In genomic region chr6:11672669-11673068, GRCh38 we compare ENCODE assay signal across 35 cellular contexts.
"Had no signal": no experiment of that assay in that cellular context is flagged by ENCODE, and none has a peak within 500 bp of the region (broad histone marks: within the 10 kb centered on the region; RNA-seq: fewer than 3 reads in every experiment).

No MANE protein-coding gene starts in this region.

- H3K9me3 Mint-ChIP-seq: activated CD4-positive, alpha-beta memory T cell treated with anti-CD3 and anti-CD28 coated beads, Interleukin-2, amount 10 ng/mL, durations not matched to agents 7 days and 5 days; activated T-cell treated with anti-CD3 and anti-CD28 coated beads, Interleukin-2, amount 50 U/mL, for 24 hours; activated T-helper 17 cell treated with anti-CD3 and anti-CD28 coated beads, Interleukin-2, amount 50 U/mL, for 72 hours; central memory CD8-positive, alpha-beta T cell; dendritic cell treated with granulocyte-macrophage colony-stimulating factor and Interleukin-4, amounts not matched to agents 40 ng/mL and 50 ng/mL, for 4 days; T-helper 2 cell treated with Interferon-gamma antibody and Interleukin-4, amounts not matched to agents 5 μg/mL and 100 μg/mL, for 36 hours had no signal

- H3K4me3 ChIP-seq: coronary artery, dorsolateral prefrontal cortex, esophagus muscularis mucosa, gastrocnemius medialis, heart left ventricle had no signal

- H3K4me3 Mint-ChIP-seq: activated B cell treated with CpG ODN at 0.5 μM for 24 hours; activated CD4-positive, alpha-beta memory T cell treated with anti-CD3 and anti-CD28 coated beads, Interleukin-2, amount 10 ng/mL, durations not matched to agents 7 days and 5 days; activated naive CD8-positive, alpha-beta T cell; activated T-cell treated with anti-CD3 and anti-CD28 coated beads, Interleukin-2, amount 50 U/mL, for 24 hours; activated T-helper 17 cell treated with anti-CD3 and anti-CD28 coated beads, Interleukin-2, amount 50 U/mL, for 72 hours; central memory CD8-positive, alpha-beta T cell; dendritic cell treated with granulocyte-macrophage colony-stimulating factor and Interleukin-4, amounts not matched to agents 40 ng/mL and 50 ng/mL, for 4 days; endodermal cell; T-helper 17 cell; T-helper 2 cell treated with Interferon-gamma antibody and Interleukin-4, amounts not matched to agents 5 μg/mL and 100 μg/mL, for 36 hours had no signal

- H3K36me3 ChIP-seq: brain microvascular endothelial cell, esophagus muscularis mucosa, gastrocnemius medialis, heart left ventricle, WERI-Rb-1 had no signal

- H3K27me3 Mint-ChIP-seq: dendritic cell treated with granulocyte-macrophage colony-stimulating factor and Interleukin-4, amounts not matched to agents 40 ng/mL and 50 ng/mL, for 4 days had no signal

- H3K9me3 ChIP-seq: esophagus muscularis mucosa, gastrocnemius medialis had no signal

- H3K27ac Mint-ChIP-seq: activated B cell treated with CpG ODN at 0.5 μM for 24 hours; activated CD4-positive, alpha-beta memory T cell treated with anti-CD3 and anti-CD28 coated beads, Interleukin-2, amount 10 ng/mL, durations not matched to agents 7 days and 5 days; activated naive CD8-positive, alpha-beta T cell; activated T-cell treated with anti-CD3 and anti-CD28 coated beads, Interleukin-2, amount 50 U/mL, for 24 hours; activated T-helper 17 cell treated with anti-CD3 and anti-CD28 coated beads, Interleukin-2, amount 50 U/mL, for 72 hours; dendritic cell treated with granulocyte-macrophage colony-stimulating factor and Interleukin-4, amounts not matched to agents 40 ng/mL and 50 ng/mL, for 4 days; endodermal cell; T-helper 17 cell; T-helper 2 cell treated with Interferon-gamma antibody and Interleukin-4, amounts not matched to agents 5 μg/mL and 100 μg/mL, for 36 hours had no signal

- H3K36me3 Mint-ChIP-seq: activated naive CD8-positive, alpha-beta T cell had no signal

- H3K4me1 ChIP-seq: esophagus muscularis mucosa, foreskin keratinocyte, gastrocnemius medialis, heart left ventricle had no signal

- H3K4me1 Mint-ChIP-seq: activated B cell treated with CpG ODN at 0.5 μM for 24 hours; activated CD4-positive, alpha-beta memory T cell treated with anti-CD3 and anti-CD28 coated beads, Interleukin-2, amount 10 ng/mL, durations not matched to agents 7 days and 5 days; activated T-helper 17 cell treated with anti-CD3 and anti-CD28 coated beads, Interleukin-2, amount 50 U/mL, for 72 hours; central memory CD8-positive, alpha-beta T cell; endodermal cell had no signal

- DNase-seq: activated B cell treated with CpG ODN at 0.5 μM for 24 hours; activated CD4-positive, alpha-beta memory T cell treated with anti-CD3 and anti-CD28 coated beads, Interleukin-2, amount 10 ng/mL, durations not matched to agents 7 days and 5 days; activated CD4-positive, alpha-beta T cell treated with anti-CD3 and anti-CD28 coated beads for 48 hours; activated CD4-positive, alpha-beta T cell treated with anti-CD3 and anti-CD28 coated beads, Interleukin-2, amount 50 U/mL, for 4 hours; activated CD8-positive, alpha-beta memory T cell treated with anti-CD3 and anti-CD28 coated beads, Interleukin-2, amount 50 U/mL, for 48 hours; activated effector memory CD4-positive, alpha-beta T cell treated with Interleukin-2 at 50 U/mL for 16 hours; activated gamma-delta T cell treated with Interleukin-2 at 50 U/mL for 16 hours; activated naive CD4-positive, alpha-beta T cell treated with anti-CD3 and anti-CD28 coated beads, Interleukin-2, amount 50 U/mL, for 16 hours; activated naive CD4-positive, alpha-beta T cell treated with Interleukin-2 at 50 U/mL for 16 hours; activated T-cell treated with anti-CD3 and anti-CD28 coated beads for 4 hours; activated T-cell treated with anti-CD3 and anti-CD28 coated beads, Interleukin-2, amount 50 U/mL, for 24 hours; amniotic stem cell; anterior cingulate cortex; brain microvascular endothelial cell; dorsolateral prefrontal cortex; effector memory CD4-positive, alpha-beta T cell; endodermal cell; foreskin keratinocyte; gastrocnemius medialis; glutamatergic neuron; heart left ventricle; T-helper 1 cell; T-helper 17 cell; T1000; WERI-Rb-1 had no signal

- ATAC-seq: activated CD4-positive, CD25-positive, alpha-beta regulatory T cell treated with anti-CD3 and anti-CD28 coated beads, Interleukin-2, amount 50 U/mL, for 24 hours; activated T-helper 17 cell treated with anti-CD3 and anti-CD28 coated beads, Interleukin-2, amount 50 U/mL, for 72 hours; foreskin keratinocyte; gastrocnemius medialis; heart left ventricle; T-helper 17 cell had no signal

- H3K27me3 ChIP-seq: brain microvascular endothelial cell, esophagus muscularis mucosa, foreskin keratinocyte, gastrocnemius medialis had no signal

- FAIRE-seq: astrocyte, bronchial epithelial cell had no signal

- H3K27ac ChIP-seq: brain microvascular endothelial cell, coronary artery, dorsolateral prefrontal cortex, esophagus muscularis mucosa, foreskin keratinocyte, gastrocnemius medialis, heart left ventricle, WERI-Rb-1 had no signal
